In the genomic region with DNA sequence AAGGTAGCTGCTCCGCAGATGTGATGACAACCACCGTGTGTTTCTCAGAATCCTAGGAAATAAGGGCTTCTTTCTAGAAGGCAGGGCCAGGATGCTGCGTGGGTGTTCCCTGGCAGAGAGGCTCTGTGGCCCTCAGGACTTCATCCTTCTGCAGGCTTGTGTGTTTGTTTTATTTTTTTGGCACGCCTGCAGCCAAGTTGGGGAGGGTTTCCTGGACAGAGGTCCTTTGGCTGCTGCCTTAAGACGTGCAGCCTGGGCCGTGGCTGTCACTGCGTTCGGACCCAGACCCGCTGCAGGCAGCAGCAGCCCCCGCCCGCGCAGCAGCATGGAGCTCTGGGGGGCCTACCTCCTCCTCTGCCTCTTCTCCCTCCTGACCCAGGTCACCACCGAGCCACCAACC, we compare ENCODE assay signal across 11 cellular contexts. TPM values are rescaled to one million over a fixed set of nuclear protein-coding genes. Genes with fewer than 3 reads are reported as not detected.
DNase-seq lines count a peak whose midpoint lies in the region; ATAC-seq and TF ChIP-seq lines count a peak whose summit lies in the region.
"Had no signal": no experiment of that assay in that cellular context is flagged by ENCODE, and none has a peak within 500 bp of the region (broad histone marks: within the 10 kb centered on the region; RNA-seq: fewer than 3 reads in every experiment).

A gene with protein sequence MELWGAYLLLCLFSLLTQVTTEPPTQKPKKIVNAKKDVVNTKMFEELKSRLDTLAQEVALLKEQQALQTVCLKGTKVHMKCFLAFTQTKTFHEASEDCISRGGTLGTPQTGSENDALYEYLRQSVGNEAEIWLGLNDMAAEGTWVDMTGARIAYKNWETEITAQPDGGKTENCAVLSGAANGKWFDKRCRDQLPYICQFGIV (plus strand): TSS at position 266 of the 400 bp plus-strand sequence. CDS start 60 bp downstream, at position 326.

- no peak for TF ChIP-seq CTCF in Calu3 (IDR thresholded peaks at IDR 0.05; ENCODE audit: unreplicated experiment)

- peak within 1 kb of the TSS in 4 of 7 experiments; percentile 0 to 27 (median 13) for H3K4me3 ChIP-seq in skin epidermis

- peaks cover 7% of the 10 kb centered on the region for H3K36me3 Mint-ChIP-seq in Calu3 (ENCODE audit: insufficient read depth, unreplicated experiment)

- H3K27me3 Mint-ChIP-seq in Calu3 (ENCODE audit: unreplicated experiment): peaks cover 13% of the 10 kb centered on the region

- H3K4me1 Mint-ChIP-seq in Calu3 (ENCODE audit: low read depth, unreplicated experiment): peaks cover 13% of the 10 kb centered on the region

- H3K4me3 Mint-ChIP-seq in Calu3 (ENCODE audit: low read depth, unreplicated experiment): no peak within 1 kb of the TSS

- CTCF ChIA-PET in Calu3 (lab: Charles Lee): no interaction called here

- peak within 1 kb of the TSS in 15 of 21 experiments; percentile 5 to 85 (median 58) for H3K27ac ChIP-seq in skin epidermis

- H3K9me3 Mint-ChIP-seq in Calu3 (ENCODE audit: low read depth, unreplicated experiment): no peaks in the 10 kb centered on the region

- intact Hi-C loops in left colon (cut with DNase I, micrococcal nuclease) (no loop called here), Calu3 (cut with micrococcal nuclease; ENCODE audit: unreplicated experiment) (no loop called here)

- no peak within 1 kb of the TSS for H3K27ac Mint-ChIP-seq in Calu3 (ENCODE audit: unreplicated experiment)

- DNase-seq in H4 (ENCODE audit: low spot score) (peak; percentile 64), cerebellum (ENCODE audit: low spot score) (peak; percentile 61), left colon (peak; percentile 33 to 39), Calu3 (no peak), NK-92 (lab: John Stamatoyannopoulos, UW; ENCODE audit: unreplicated experiment) (no peak), medulla oblongata (ENCODE audit: extremely low spot score) (no peak), SK-N-DZ (ENCODE audit: low spot score) (no peak)
- DNase-seq: activated effector memory CD4-positive, alpha-beta T cell treated with anti-CD3 and anti-CD28 coated beads, Interleukin-2, amount 50 U/mL, for 16 hours; DMS79 treated with DMSO at 0.1 percent for 48 hours; NCI-H1417 had no signal

- peak; percentile 17 for ATAC-seq in left colon

- BruUV-seq in Calu3 (replicated peaks; lab: Mats Ljungman, UMichigan): no TSS peak

RNA-seq across cellular contexts. Expression of the gene that starts here (rescaled TPM):
- 0.37 and 1.3 TPM in 2 replicates for total RNA-seq in H4 (2014; rRNA removed; shearing (Covaris generic))
- total RNA-seq in cerebellum: 17.1 TPM
- total RNA-seq in left colon: 10 to 100 TPM; 13.7 to 19.2 TPM
- not detected in 2 replicates for total RNA-seq in Calu3 (2022)
- polyA plus RNA-seq in SK-N-DZ (2014; cell fraction: cytosol; rRNA removed): not detected in 2 replicates
- not detected in 2 replicates for polyA plus RNA-seq in SK-N-DZ (2014; cell fraction: nucleus; rRNA removed)

Comparison
In these comparisons a context has a peak if more than half of its experiments do, and no peak if none do; other contexts are left out.
1. DNase-seq: peak in H4 (single experiment), cerebellum (single experiment) and left colon (2 of 2); none in Calu3 (single experiment), NK-92 (single experiment), medulla oblongata (single experiment) and SK-N-DZ (single experiment).